Comparison of ENCODE assay signal across 14 cellular contexts in genomic region chr14:103085106-103086091, GRCh38. TPM values are rescaled to one million over a fixed set of nuclear protein-coding genes. Genes with fewer than 3 reads are reported as not detected.
DNase-seq lines count a peak whose midpoint lies in the region; ATAC-seq and TF ChIP-seq lines count a peak whose summit lies in the region.
"Had no signal": no experiment of that assay in that cellular context is flagged by ENCODE, and none has a peak within 500 bp of the region (broad histone marks: within the 10 kb centered on the region; RNA-seq: fewer than 3 reads in every experiment).

No MANE protein-coding gene starts in this region.

- H3K27me3 ChIP-seq in heart left ventricle = peaks cover 0 to 47% (median 19%) of the 10 kb centered on the region in 9 donors
- H3K27me3 ChIP-seq in heart right ventricle = peaks cover 0 to 51% (median 42%) of the 10 kb centered on the region in 7 donors
- H3K27me3 ChIP-seq in RWPE2 (ENCODE audit: insufficient read depth, poor library complexity, severe bottlenecking) = peaks cover 11% of the 10 kb centered on the region
- H3K27me3 ChIP-seq in aorta (ENCODE audit: control insufficient read depth in 1 of 2, insufficient read depth in 2 of 2, low read length in 1 of 2) = no peaks in the 10 kb centered on the region
- H3K27me3 ChIP-seq: vagina had no signal

- peak in 3 of 12 donors; percentile 10 to 17 (median 12) for TF ChIP-seq CTCF in heart left ventricle (IDR thresholded peaks at IDR 0.05)
- TF ChIP-seq CTCF in heart right ventricle (IDR thresholded peaks at IDR 0.05) = peak in 3 of 9 donors; percentile 4 to 12 (median 5)
- TF ChIP-seq CTCF in RWPE2 (IDR thresholded peaks at IDR 0.05; ENCODE audit: poor library complexity, severe bottlenecking) = peak; percentile 25
- TF ChIP-seq CTCF in foreskin fibroblast (IDR thresholded peaks at IDR 0.05; ENCODE audit: low read depth, low read length) = peak; percentile 22

- H3K4me3 ChIP-seq in heart left ventricle (no peak overlapping the region), heart right ventricle (no peak overlapping the region), RWPE2 (ENCODE audit: severe bottlenecking) (no peak overlapping the region), foreskin fibroblast (ENCODE audit: low read depth in 1 of 2, low read length in 2 of 2) (no peak overlapping the region), aorta (ENCODE audit: low read length in 2 of 2) (no peak overlapping the region)
- H3K4me3 ChIP-seq: psoas muscle, vagina had no signal

- 75 to 83% (median 76%) methylated on average over 22 to 24 of the region's 24 CpGs for WGBS in heart left ventricle, 4 donors
- WGBS in heart right ventricle, 2 donors = 73% methylated on average over 24 of the region's 24 CpGs
- WGBS in aorta, 2 donors = 77 to 81% methylated on average over 23 to 24 of the region's 24 CpGs

- no peaks in the 10 kb centered on the region for H3K9me3 ChIP-seq in heart left ventricle
- H3K9me3 ChIP-seq in heart right ventricle = no peaks in the 10 kb centered on the region
- H3K9me3 ChIP-seq in RWPE2 (ENCODE audit: severe bottlenecking) = no peaks in the 10 kb centered on the region
- H3K9me3 ChIP-seq in aorta (ENCODE audit: control insufficient read depth, low read length) = no peaks in the 10 kb centered on the region
- H3K9me3 ChIP-seq: psoas muscle, vagina had no signal

- H3K36me3 ChIP-seq in heart left ventricle (no peaks in the 10 kb centered on the region), heart right ventricle (no peaks in the 10 kb centered on the region), RWPE2 (ENCODE audit: low read depth) (no peaks in the 10 kb centered on the region), aorta (ENCODE audit: control insufficient read depth in 1 of 2, insufficient read depth in 2 of 2, low read length in 1 of 2) (no peaks in the 10 kb centered on the region)
- H3K36me3 ChIP-seq: vagina had no signal

- ATAC-seq in heart left ventricle (peak in 1 of 4 donors; percentile 40), heart right ventricle (no peak), RWPE2 (ENCODE audit: low read depth) (no peak), aorta (ENCODE audit: low FRiP score) (no peak), HG03175 (IDR thresholded peaks at IDR 0.05; ENCODE audit: unreplicated experiment) (no peak)

- no peak for TF ChIP-seq POLR2A in heart left ventricle (IDR thresholded peaks at IDR 0.05)

- H3K4me1 ChIP-seq in heart left ventricle (peaks cover 0 to 7% (median 0%) of the 10 kb centered on the region in 12 donors), heart right ventricle (peaks cover 0 to 8% (median 0%) of the 10 kb centered on the region in 9 donors), RWPE2 (ENCODE audit: insufficient read depth, poor library complexity, severe bottlenecking) (no peaks in the 10 kb centered on the region), aorta (ENCODE audit: control insufficient read depth in 1 of 2, insufficient read depth in 2 of 2, low read length in 2 of 2) (no peaks in the 10 kb centered on the region)
- H3K4me1 ChIP-seq: psoas muscle had no signal

- intact Hi-C loops in heart left ventricle (cut with DNase I) = loop anchor here in 1 of 10 donors (10.0 kb wide), 1 partner anchor 391 kb away; no protein-coding TSS in a partner anchor
- intact Hi-C loops in heart right ventricle (cut with DNase I) = loop anchor here in 1 of 10 donors (5.0 kb wide), 1 partner anchor 208 kb away; no protein-coding TSS in a partner anchor
- intact Hi-C loops in aorta (cut with DNase I) = no loop called here

- DNase-seq in heart left ventricle (peak in 3 of 5 donors; percentile 6 to 50 (median 15)), heart right ventricle (no peak), RWPE2 (ENCODE audit: low spot score) (no peak), foreskin fibroblast (no peak), aorta (peak; percentile 26 to 68), kidney glomerular epithelial cell (lab: John Stamatoyannopoulos, UW) (no peak)
- DNase-seq in activated effector memory CD4-positive, alpha-beta T cell treated with anti-CD3 and anti-CD28 coated beads, Interleukin-2, amount 50 U/mL, for 16 hours = no peak
- DNase-seq: activated T-cell treated with anti-CD3 and anti-CD28 coated beads, Interleukin-2, amount 50 U/mL, for 24 hours; NCI-H1417; NCI-H510A; stimulated activated CD4-positive, alpha-beta T cell treated with anti-CD3 and anti-CD28 coated beads, Interleukin-2, amount 100 ng/mL, for 24 hours had no signal

- H3K27ac ChIP-seq in heart left ventricle = no peak overlapping the region
- H3K27ac ChIP-seq in heart right ventricle = no peak overlapping the region
- no peak overlapping the region for H3K27ac ChIP-seq in RWPE2 (ENCODE audit: poor library complexity, severe bottlenecking)
- no peak overlapping the region for H3K27ac ChIP-seq in aorta (ENCODE audit: low read depth in 1 of 2, low read length in 2 of 2)
- H3K27ac ChIP-seq: psoas muscle, vagina had no signal

RNA-seq across cellular contexts. Expression of gene LBHD2, which starts 1.4 kb away (rescaled TPM):
- total RNA-seq in heart left ventricle (not detected), heart right ventricle (not detected), aorta (not detected)
- polyA plus RNA-seq in heart left ventricle (under 1 TPM in 1 of 2 donors, not detected in 1; 0.19 TPM), heart right ventricle (under 1 TPM in 1 of 2 donors, not detected in 1; 0.19 TPM), aorta (not detected)
- total RNA-seq: psoas muscle, vagina had no signal
- polyA plus RNA-seq: psoas muscle had no signal

RNA-seq across cellular contexts. Expression of gene EXOC3L4, which starts 9.1 kb away (rescaled TPM):
- total RNA-seq in heart left ventricle = 1 to 10 TPM in 1 of 9 donors, under 1 TPM in 3, not detected in 5; 0.21 to 3.2 (median 0.48) TPM
- under 1 TPM; 0.37 to 0.53 TPM for polyA plus RNA-seq in heart left ventricle
- total RNA-seq in heart right ventricle = 1 to 10 TPM in 2 of 10 donors, under 1 TPM in 4, not detected in 4; 0.16 to 2.0 (median 0.48) TPM
- polyA plus RNA-seq in heart right ventricle = 1 to 10 TPM in 1 of 2 donors, under 1 TPM in 1; 0.51 to 1.2 TPM
- 1 to 10 TPM in 1 of 2 donors, under 1 TPM in 1; 0.68 to 4.8 TPM for total RNA-seq in aorta
- 1 to 10 TPM in 1 of 2 donors, not detected in 1; 7.4 TPM for polyA plus RNA-seq in aorta

RNA-seq across cellular contexts. Expression of gene CDC42BPB, which starts 28.1 kb away (rescaled TPM):
- total RNA-seq in heart left ventricle (100 to 1,000 TPM in 1 of 9 donors, 10 to 100 TPM in 8; 58.9 to 124 (median 68.9) TPM), heart right ventricle (10 to 100 TPM; 60.8 to 83.6 (median 70.1) TPM), aorta (100 to 1,000 TPM in 1 of 2 donors, 10 to 100 TPM in 1; 95.8 to 101 TPM)
- polyA plus RNA-seq in heart left ventricle (10 to 100 TPM; 31.1 to 72.4 TPM), heart right ventricle (10 to 100 TPM; 29.6 to 31.2 TPM), aorta (10 to 100 TPM; 18.4 to 31.9 TPM)

RNA-seq across cellular contexts. Expression of gene TNFAIP2, which starts 37.9 kb away (rescaled TPM):
- 100 to 1,000 TPM in 2 of 9 donors, 10 to 100 TPM in 7; 22.0 to 253 (median 33.5) TPM for total RNA-seq in heart left ventricle
- polyA plus RNA-seq in heart left ventricle = 10 to 100 TPM; 23.8 to 53.6 TPM
- 100 to 1,000 TPM in 1 of 10 donors, 10 to 100 TPM in 9; 21.8 to 134 (median 42.0) TPM for total RNA-seq in heart right ventricle
- 100 to 1,000 TPM in 1 of 2 donors, 10 to 100 TPM in 1; 24.6 to 138 TPM for polyA plus RNA-seq in heart right ventricle
- 100 to 1,000 TPM in 1 of 2 donors, 10 to 100 TPM in 1; 87.3 to 219 TPM for total RNA-seq in aorta
- 10 to 100 TPM; 26.8 to 90.8 TPM for polyA plus RNA-seq in aorta

Comparison
In these comparisons a context has a peak if more than half of its experiments do, and no peak if none do; other contexts are left out.
1. DNase-seq: peak in heart left ventricle (3 of 5) and aorta (2 of 2); none in heart right ventricle (0 of 2), RWPE2 (single experiment), foreskin fibroblast (0 of 2), kidney glomerular epithelial cell (single experiment) and activated effector memory CD4-positive, alpha-beta T cell treated with anti-CD3 and anti-CD28 coated beads, Interleukin-2, amount 50 U/mL, for 16 hours (single experiment).